11 cellular contexts compared by ENCODE assay signal in genomic region chr16:84511821-84512220, GRCh38. TPM values are rescaled to one million over a fixed set of nuclear protein-coding genes. Genes with fewer than 3 reads are reported as not detected.
DNase-seq lines count a peak whose midpoint lies in the region; ATAC-seq, FAIRE-seq and TF ChIP-seq lines count a peak whose summit lies in the region.
"Had no signal": no experiment of that assay in that cellular context is flagged by ENCODE, and none has a peak within 500 bp of the region (broad histone marks: within the 10 kb centered on the region; RNA-seq: fewer than 3 reads in every experiment).

No MANE protein-coding gene starts in this region.

- TF ChIP-seq CTCF in HepG2 (CRISPR knock-in tag; IDR thresholded peaks at IDR 0.05): no peak
- no peak for TF ChIP-seq CTCF in right lobe of liver (IDR thresholded peaks at IDR 0.05)
- no peak for TF ChIP-seq CTCF in SU-DHL-6 (IDR thresholded peaks at IDR 0.05; ENCODE audit: insufficient read depth, low read length, poor library complexity, severe bottlenecking)
- no peak for TF ChIP-seq CTCF in keratinocyte (optimal IDR thresholded peaks at IDR 0.05 in 1 of 3, IDR thresholded peaks at IDR 0.05 in 1 of 3, conservative IDR thresholded peaks at IDR 0.05 in 1 of 3; ENCODE audit: extremely low read depth in 1 of 3, insufficient read depth in 2 of 3, low read length in 3 of 3)

- H3K4me2 ChIP-seq in HepG2 (ENCODE audit: low read depth, low read length) (no peak overlapping the region), SU-DHL-6 (ENCODE audit: low read depth, low read length, poor library complexity, severe bottlenecking) (peak overlapping the region; percentile 11), keratinocyte (ENCODE audit: control insufficient read depth, extremely low read depth, insufficient read depth, low read depth, low read length) (peak overlapping the region; percentile 67)
- H3K4me2 ChIP-seq: hepatocyte had no signal

- no peak for FAIRE-seq in HepG2 (lab: Jason Lieb, UNC)
- FAIRE-seq in keratinocyte (lab: Jason Lieb, UNC): no peak
- no peak for FAIRE-seq in GM12891 (lab: Jason Lieb, UNC)
- FAIRE-seq: pancreas had no signal

- H3K4me3 ChIP-seq in HepG2 (replicated peaks in 1 of 3; ENCODE audit: insufficient read depth in 1 of 3, low read depth in 2 of 3, low read length in 3 of 3) (no peak overlapping the region), right lobe of liver (no peak overlapping the region), SU-DHL-6 (ENCODE audit: insufficient read depth, low read length, poor library complexity, severe bottlenecking) (no peak overlapping the region), keratinocyte (ENCODE audit: control insufficient read depth in 2 of 3, extremely low read depth in 1 of 3, insufficient read depth in 2 of 3, low read depth in 1 of 3, low read length in 3 of 3) (no peak overlapping the region)
- H3K4me3 ChIP-seq: hepatocyte, pancreas, uterus had no signal

- no peaks in the 10 kb centered on the region for H3K9me2 ChIP-seq in SU-DHL-6 (replicated peaks; ENCODE audit: insufficient read depth, low read length)

- H3K9me3 ChIP-seq in HepG2 (ENCODE audit: low read length) (no peaks in the 10 kb centered on the region), right lobe of liver (no peaks in the 10 kb centered on the region), SU-DHL-6 (ENCODE audit: insufficient read depth, low read length) (no peaks in the 10 kb centered on the region), keratinocyte (ENCODE audit: control insufficient read depth, low read depth, low read length) (no peaks in the 10 kb centered on the region)
- H3K9me3 ChIP-seq: pancreas, uterus had no signal

- H3K4me1 ChIP-seq in HepG2 (ENCODE audit: insufficient read depth, low read length) (peaks cover 35% of the 10 kb centered on the region), right lobe of liver (no peaks in the 10 kb centered on the region), keratinocyte (ENCODE audit: control insufficient read depth, extremely low read depth, insufficient read depth, low read length) (peaks cover 4% of the 10 kb centered on the region)
- H3K4me1 ChIP-seq: uterus had no signal

- no peaks in the 10 kb centered on the region for H4K20me1 ChIP-seq in HepG2 (ENCODE audit: insufficient read depth, low read length)
- H4K20me1 ChIP-seq in SU-DHL-6 (ENCODE audit: low read depth, low read length): no peaks in the 10 kb centered on the region
- no peaks in the 10 kb centered on the region for H4K20me1 ChIP-seq in keratinocyte (ENCODE audit: control insufficient read depth, extremely low read depth, insufficient read depth, low read length)

- CTCF ChIA-PET in HepG2 (lab: Yijun Ruan, JAX; ENCODE audit: low intra/inter-chr PET ratio, low total read pairs): interaction anchor here (1.1 to 3.6 kb wide), 4 partner anchors 100 to 227 kb away, joined by 4 to 77 read pairs (median 6); no protein-coding TSS in a partner anchor

- DNase-seq in HepG2 (ENCODE audit: low spot score) (no peak), right lobe of liver (no peak), keratinocyte (ENCODE audit: low read depth, low spot score) (no peak), superior temporal gyrus (ENCODE audit: extremely low spot score) (no peak), GM12891 (ENCODE audit: insufficient read length, low spot score) (no peak)
- no peak for DNase-seq in central memory CD4-positive, alpha-beta T cell

- POLR2A ChIA-PET in HepG2 (lab: Yijun Ruan, JAX): no interaction called here

- H3K27me3 ChIP-seq in HepG2 (ENCODE audit: control insufficient read depth in 1 of 2, insufficient read depth in 2 of 2, low read length in 2 of 2) (no peaks in the 10 kb centered on the region; a peak in 1 of 5 replicates), right lobe of liver (no peaks in the 10 kb centered on the region), SU-DHL-6 (ENCODE audit: low read length) (no peaks in the 10 kb centered on the region), keratinocyte (ENCODE audit: control insufficient read depth, extremely low read depth, insufficient read depth, low read length) (no peaks in the 10 kb centered on the region)
- H3K27me3 ChIP-seq: hepatocyte, pancreas, uterus had no signal

- intact Hi-C loops in HepG2 (cut with micrococcal nuclease; ENCODE audit: unreplicated experiment): loop anchor here (1.0 to 5.0 kb wide), 2 partner anchors 110 to 215 kb away; no protein-coding TSS in a partner anchor
- intact Hi-C loops in right lobe of liver (cut with DNase I): loop anchor here (5.0 to 10.0 kb wide), 2 partner anchors 110 to 213 kb away; no protein-coding TSS in a partner anchor

- ATAC-seq in HepG2 (no peak), right lobe of liver (no peak), HG02642 (IDR thresholded peaks at IDR 0.05; ENCODE audit: poor library complexity, unreplicated experiment) (no peak)

- H3K27ac ChIP-seq in HepG2 (ENCODE audit: extremely low read length, insufficient read depth, low read length): no peak overlapping the region
- H3K27ac ChIP-seq in right lobe of liver: no peak overlapping the region
- no peak overlapping the region for H3K27ac ChIP-seq in SU-DHL-6 (ENCODE audit: low read depth, low read length)
- H3K27ac ChIP-seq in keratinocyte (ENCODE audit: control insufficient read depth, insufficient read depth, low read length): no peak overlapping the region
- H3K27ac ChIP-seq: hepatocyte, pancreas, uterus had no signal

- dilution Hi-C loops in keratinocyte (cut with MboI; ENCODE audit: extremely low pct_ligation_motif_present, low sequenced_read_pairs): no loop called here

- H3K79me2 ChIP-seq in HepG2 (ENCODE audit: insufficient read depth, low read length): no peaks in the 10 kb centered on the region
- no peaks in the 10 kb centered on the region for H3K79me2 ChIP-seq in SU-DHL-6 (ENCODE audit: insufficient read depth, low read length)
- no peaks in the 10 kb centered on the region for H3K79me2 ChIP-seq in keratinocyte (ENCODE audit: control insufficient read depth, insufficient read depth, low read length)
- H3K79me2 ChIP-seq: hepatocyte had no signal

- H3K36me3 ChIP-seq in HepG2 (replicated peaks in 1 of 2; ENCODE audit: control insufficient read depth in 1 of 2, insufficient read depth in 2 of 2, low read length in 2 of 2) (no peaks in the 10 kb centered on the region), right lobe of liver (no peaks in the 10 kb centered on the region), SU-DHL-6 (ENCODE audit: low read length) (no peaks in the 10 kb centered on the region), keratinocyte (ENCODE audit: control insufficient read depth in 2 of 2, extremely low read depth in 1 of 2, insufficient read depth in 2 of 2, low read length in 2 of 2) (no peaks in the 10 kb centered on the region)
- H3K36me3 ChIP-seq: pancreas, uterus had no signal

- H3K9ac ChIP-seq in HepG2 (ENCODE audit: insufficient read depth, low read depth, low read length) (no peak overlapping the region), SU-DHL-6 (ENCODE audit: low read length) (peak overlapping the region; percentile 8; the same call in 1 of the 2 replicates), keratinocyte (ENCODE audit: control insufficient read depth, extremely low read depth, insufficient read depth, low read length) (no peak overlapping the region)

- H3K9me1 ChIP-seq in keratinocyte (ENCODE audit: control insufficient read depth, extremely low read depth, insufficient read depth, low read length): no peaks in the 10 kb centered on the region

- 46% methylated on average over 13 of the region's 13 CpGs for WGBS in HepG2 (ENCODE audit: low lambda C conversion rate)
- WGBS in right lobe of liver (ENCODE audit: insufficient coverage, low coverage, low lambda C conversion rate, missing lambda C conversion rate): 53% methylated on average over 11 of the region's 13 CpGs

- TF ChIP-seq POLR2A in HepG2 (IDR thresholded peaks at IDR 0.05; ENCODE audit: insufficient read depth in 1 of 2, low read depth in 2 of 2, low read length in 2 of 2) (no peak), right lobe of liver (IDR thresholded peaks at IDR 0.05) (no peak), GM12891 (IDR thresholded peaks at IDR 0.05; ENCODE audit: low read depth, low read length) (no peak)

- H2AFZ ChIP-seq in HepG2 (ENCODE audit: low read length) (no peak overlapping the region), SU-DHL-6 (ENCODE audit: low read depth, low read length, severe bottlenecking) (no peak overlapping the region), keratinocyte (ENCODE audit: control insufficient read depth, low read length) (no peak overlapping the region)
- H2AFZ ChIP-seq: hepatocyte had no signal

- TF ChIP-seq EP300 in HepG2 (IDR thresholded peaks at IDR 0.05; ENCODE audit: low read depth in 2 of 2, low read length in 2 of 2) (no peak), HepG2 (CRISPR knock-in tag; IDR thresholded peaks at IDR 0.05; ENCODE audit: borderline replicate concordance) (no peak)

- no TSS peak for BruUV-seq in HepG2 (replicated peaks; lab: Mats Ljungman, UMichigan)

- H3F3A ChIP-seq in SU-DHL-6 (ENCODE audit: insufficient read depth): peaks cover 12% of the 10 kb centered on the region

- no peak for TF ChIP-seq RAD21 in HepG2 (CRISPR knock-in tag; IDR thresholded peaks at IDR 0.05)

- in situ Hi-C loops in HepG2 (cut with HindIII; ENCODE audit: extremely low pct_ligation_motif_present, low pct_unique_long_range_greater_than_20kb): loop anchor here (5.0 to 10.0 kb wide), 2 partner anchors 110 to 213 kb away; no protein-coding TSS in a partner anchor

RNA-seq across cellular contexts. Expression of gene MEAK7, which starts 7.4 kb away (rescaled TPM):
- total RNA-seq in HepG2 (2016; rRNA removed; fragmentation: Illumina TruSeq; extraction: Trizol) (14.7 and 17.4 TPM in 2 replicates), right lobe of liver (1 to 10 TPM; 2.9 to 5.2 (median 3.4) TPM)
- total RNA-seq in HepG2 (2016; cell fraction: cytosol; rRNA removed; fragmentation: Illumina TruSeq; extraction: Trizol; ENCODE audit: low read depth): 1.0 and 1.5 TPM in 2 replicates
- 14.3 and 19.5 TPM in 2 replicates for total RNA-seq in HepG2 (2016; cell fraction: insoluble cytoplasmic fraction; rRNA removed; fragmentation: Illumina TruSeq; extraction: Trizol)
- 3.8 and 4.1 TPM in 2 replicates for total RNA-seq in HepG2 (2016; cell fraction: membrane; rRNA removed; fragmentation: Illumina TruSeq; extraction: Trizol)
- 13.9 and 16.3 TPM in 2 replicates for total RNA-seq in HepG2 (2016; cell fraction: nucleus; rRNA removed; fragmentation: Illumina TruSeq; extraction: Trizol)
- polyA plus RNA-seq in HepG2 (2011; rRNA removed) (11.8 and 12.0 TPM in 2 replicates), keratinocyte (70.6 to 81.0 TPM (median 76.3 TPM) in 3 replicates)
- polyA plus RNA-seq in HepG2 (2011; cell fraction: cytosol; rRNA removed): 10.9 and 11.8 TPM in 2 replicates
- polyA plus RNA-seq in HepG2 (2011; cell fraction: nucleus; rRNA removed): 13.6 and 14.0 TPM in 2 replicates
- 6.9 and 8.1 TPM in 2 replicates for polyA plus RNA-seq in HepG2 (2012)
- polyA plus RNA-seq in HepG2 (2016; cell fraction: cytosol; fragmentation: Illumina TruSeq; extraction: Trizol; ENCODE audit: low read depth): 0.46 and 0.59 TPM in 2 replicates
- 10.6 and 11.4 TPM in 2 replicates for polyA plus RNA-seq in HepG2 (2016; cell fraction: insoluble cytoplasmic fraction; fragmentation: Illumina TruSeq; extraction: Trizol; ENCODE audit: low read depth)
- 1.5 and 1.9 TPM in 2 replicates for polyA plus RNA-seq in HepG2 (2016; cell fraction: membrane; fragmentation: Illumina TruSeq; extraction: Trizol; ENCODE audit: low read depth)
- 9.0 and 10.6 TPM in 2 replicates for polyA plus RNA-seq in HepG2 (2016; cell fraction: nucleus; fragmentation: Illumina TruSeq; extraction: Trizol; ENCODE audit: insufficient read depth, low read depth)
- 20.4 and 30.6 TPM in 2 replicates for polyA minus RNA-seq in HepG2 (2011; rRNA and poly(A)+ RNA removed; ENCODE audit: low replicate concordance)
- 7.9 and 10.9 TPM in 2 replicates for polyA minus RNA-seq in HepG2 (2011; cell fraction: cytosol; rRNA and poly(A)+ RNA removed)
- polyA minus RNA-seq in HepG2 (2011; cell fraction: nucleus; rRNA and poly(A)+ RNA removed): 17.6 and 19.1 TPM in 2 replicates
- polyA plus RNA-seq in keratinocyte (2011; ENCODE audit: low read depth): 25.0 TPM
- 37.0 and 40.4 TPM in 2 replicates for polyA plus RNA-seq in keratinocyte (2011; cell fraction: cytosol; rRNA removed)
- polyA plus RNA-seq in keratinocyte (2011; cell fraction: nucleus; rRNA removed): 88.4 and 98.8 TPM in 2 replicates
- 21.6 and 65.3 TPM in 2 replicates for polyA plus RNA-seq in keratinocyte (2012; ENCODE audit: low replicate concordance)
- 93.4 to 102 TPM (median 95.1 TPM) in 3 replicates for polyA minus RNA-seq in keratinocyte
- 72.3 TPM for polyA minus RNA-seq in keratinocyte (2011; cell fraction: cytosol; rRNA and poly(A)+ RNA removed)
- polyA minus RNA-seq in keratinocyte (2011; cell fraction: nucleus; rRNA and poly(A)+ RNA removed): 70.5 and 110 TPM in 2 replicates
- 2.6 TPM for polyA plus RNA-seq in GM12891 (2012; ENCODE audit: low read depth, missing spikeins)
